In the genomic region with DNA sequence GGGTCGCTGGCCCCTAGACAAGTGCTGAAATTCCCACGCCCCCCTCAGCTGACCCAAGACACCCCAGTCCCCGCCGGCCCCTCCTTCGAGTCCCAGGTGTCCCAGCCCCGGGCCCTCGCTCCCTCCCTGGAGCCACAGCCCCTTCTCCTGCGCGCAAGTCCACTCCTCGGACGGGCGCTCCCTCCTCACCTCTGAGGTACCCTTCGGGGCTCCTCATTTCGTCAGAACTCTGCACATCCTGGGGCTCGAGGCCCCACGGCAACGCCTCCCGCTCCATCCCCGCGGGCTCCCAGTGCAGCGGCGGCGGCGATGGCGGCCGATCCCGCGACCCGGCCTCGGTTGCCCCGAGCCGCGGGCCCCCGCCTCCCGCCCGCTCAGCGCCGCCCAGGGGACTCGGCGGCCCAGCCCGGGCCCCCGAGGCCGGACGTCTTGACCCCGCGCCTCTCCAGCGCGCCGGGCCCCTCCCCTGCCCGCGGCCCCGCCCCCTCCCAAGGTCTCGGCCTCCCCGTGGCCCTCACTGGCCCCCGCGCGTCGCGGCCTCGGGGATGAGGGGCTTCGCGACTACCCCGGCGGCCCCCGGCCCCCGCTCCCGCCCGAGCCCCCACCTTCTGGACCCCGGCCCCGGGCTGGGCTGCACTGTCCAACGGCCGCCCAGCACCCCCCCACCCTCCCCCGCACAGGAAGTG, we compare ENCODE assay signal across 1 cellular context.
TF ChIP-seq lines count a peak whose summit lies in the region.

Gene ZNF768 (minus strand): TSS at position 430 of the 686 bp plus-strand sequence. CDS start 153 bp downstream, at position 277.

TF ChIP-seq in HepG2, 621 proteins besides CTCF, POLR2A, EP300 and RAD21 (continued from another document and continues in another):
- TF ChIP-seq ATF4 (CRISPR knock-in tag; IDR thresholded peaks at IDR 0.05) (0 out of 4 replicates have a peak, but pooled peaks of 1 of the 2 experiments have one; percentile 8), CBX5 (CRISPR knock-in tag; IDR thresholded peaks at IDR 0.05; ENCODE audit: borderline replicate concordance) (no peak), ZSCAN25 (CRISPR knock-in tag; IDR thresholded peaks at IDR 0.05) (0 out of 2 replicates have a peak, but pooled peaks have one; percentile 15), SRSF1 (optimal IDR thresholded peaks at IDR 0.05; ENCODE audit: low read depth, low read length) (no peak), RBFOX2 (IDR thresholded peaks at IDR 0.05; ENCODE audit: low read depth, low read length) (no peak), RORA (CRISPR knock-in tag; IDR thresholded peaks at IDR 0.05) (no peak), IRF9 (CRISPR knock-in tag; IDR thresholded peaks at IDR 0.05; ENCODE audit: borderline replicate concordance) (no peak), HOXA5 (CRISPR knock-in tag; IDR thresholded peaks at IDR 0.05) (0 out of 2 replicates have a peak, but pooled peaks have one; percentile 7), ZFP41 (CRISPR knock-in tag; IDR thresholded peaks at IDR 0.05; ENCODE audit: borderline replicate concordance) (no peak), SAFB2 (CRISPR knock-in tag; IDR thresholded peaks at IDR 0.05; ENCODE audit: borderline replicate concordance, low read depth) (0 out of 2 replicates have a peak, but pooled peaks have one; percentile 22), ZNF501 (CRISPR knock-in tag; IDR thresholded peaks at IDR 0.05) (no peak), FOXM1 (CRISPR knock-in tag; IDR thresholded peaks at IDR 0.05) (no peak), CC2D1A (CRISPR knock-in tag; IDR thresholded peaks at IDR 0.05) (no peak), ZGPAT (CRISPR knock-in tag; IDR thresholded peaks at IDR 0.05) (no peak), ZNF7 (CRISPR knock-in tag; IDR thresholded peaks at IDR 0.05) (no peak), ZNF652 (CRISPR knock-in tag; IDR thresholded peaks at IDR 0.05; ENCODE audit: borderline replicate concordance, low read depth) (no peak), XBP1 (CRISPR knock-in tag; IDR thresholded peaks at IDR 0.05) (no peak), SP140L (CRISPR knock-in tag; IDR thresholded peaks at IDR 0.05; ENCODE audit: borderline replicate concordance) (no peak), NR1H2 (CRISPR knock-in tag; IDR thresholded peaks at IDR 0.05; ENCODE audit: borderline replicate concordance, low read depth) (no peak), IRF2 (CRISPR knock-in tag; IDR thresholded peaks at IDR 0.05) (no peak), KLF12 (CRISPR knock-in tag; IDR thresholded peaks at IDR 0.05; ENCODE audit: borderline replicate concordance) (no peak), EEA1 (CRISPR knock-in tag; IDR thresholded peaks at IDR 0.05; ENCODE audit: borderline replicate concordance) (no peak), HNRNPL (IDR thresholded peaks at IDR 0.05; ENCODE audit: low read depth, low read length) (no peak), ZBTB20 (CRISPR knock-in tag; IDR thresholded peaks at IDR 0.05; ENCODE audit: borderline replicate concordance, low read depth) (no peak), MAFG (CRISPR knock-in tag; IDR thresholded peaks at IDR 0.05) (no peak), ZNF562 (CRISPR knock-in tag; IDR thresholded peaks at IDR 0.05; ENCODE audit: borderline replicate concordance) (no peak), ARNT (IDR thresholded peaks at IDR 0.05) (no peak), ZBTB26 (CRISPR knock-in tag; IDR thresholded peaks at IDR 0.05; ENCODE audit: borderline replicate concordance) (0 out of 2 replicates have a peak, but pooled peaks have one; percentile 33), ZNF556 (CRISPR knock-in tag; IDR thresholded peaks at IDR 0.05; ENCODE audit: borderline replicate concordance) (no peak), ZNF552 (CRISPR knock-in tag; IDR thresholded peaks at IDR 0.05; ENCODE audit: borderline replicate concordance) (no peak), RXRB (CRISPR knock-in tag; IDR thresholded peaks at IDR 0.05; ENCODE audit: borderline replicate concordance) (no peak), ZNF180 (CRISPR knock-in tag; IDR thresholded peaks at IDR 0.05; ENCODE audit: borderline replicate concordance, low read depth) (no peak), SYNCRIP (IDR thresholded peaks at IDR 0.05; ENCODE audit: insufficient read depth, low read depth, low read length) (no peak), ZNF451 (CRISPR knock-in tag; IDR thresholded peaks at IDR 0.05) (no peak), MYNN (CRISPR knock-in tag; IDR thresholded peaks at IDR 0.05; ENCODE audit: low read depth) (no peak), KDM3A (CRISPR knock-in tag; IDR thresholded peaks at IDR 0.05; ENCODE audit: low read depth) (peak; percentile 64; the same call in 1 of the 2 replicates), ZFYVE20 (CRISPR knock-in tag; IDR thresholded peaks at IDR 0.05; ENCODE audit: borderline replicate concordance, low read depth) (0 out of 2 replicates have a peak, but pooled peaks have one; percentile 35), KDM6A (CRISPR knock-in tag; IDR thresholded peaks at IDR 0.05; ENCODE audit: low read depth) (no peak), XRCC5 (optimal IDR thresholded peaks at IDR 0.05; ENCODE audit: low read length) (no peak), ZNF20 (CRISPR knock-in tag; IDR thresholded peaks at IDR 0.05) (0 out of 2 replicates have a peak, but pooled peaks have one; percentile 34), ZMYM4 (CRISPR knock-in tag; IDR thresholded peaks at IDR 0.05) (no peak), GABPB1 (CRISPR knock-in tag; IDR thresholded peaks at IDR 0.05) (peak; percentile 72; the same call in 1 of the 2 replicates), CEBPG (CRISPR knock-in tag; IDR thresholded peaks at IDR 0.05) (no peak), PAF1 (CRISPR knock-in tag; IDR thresholded peaks at IDR 0.05) (no peak), HMG20B (CRISPR knock-in tag; conservative IDR thresholded peaks at IDR 0.05) (no peak)
- TF ChIP-seq, protein P1, sequence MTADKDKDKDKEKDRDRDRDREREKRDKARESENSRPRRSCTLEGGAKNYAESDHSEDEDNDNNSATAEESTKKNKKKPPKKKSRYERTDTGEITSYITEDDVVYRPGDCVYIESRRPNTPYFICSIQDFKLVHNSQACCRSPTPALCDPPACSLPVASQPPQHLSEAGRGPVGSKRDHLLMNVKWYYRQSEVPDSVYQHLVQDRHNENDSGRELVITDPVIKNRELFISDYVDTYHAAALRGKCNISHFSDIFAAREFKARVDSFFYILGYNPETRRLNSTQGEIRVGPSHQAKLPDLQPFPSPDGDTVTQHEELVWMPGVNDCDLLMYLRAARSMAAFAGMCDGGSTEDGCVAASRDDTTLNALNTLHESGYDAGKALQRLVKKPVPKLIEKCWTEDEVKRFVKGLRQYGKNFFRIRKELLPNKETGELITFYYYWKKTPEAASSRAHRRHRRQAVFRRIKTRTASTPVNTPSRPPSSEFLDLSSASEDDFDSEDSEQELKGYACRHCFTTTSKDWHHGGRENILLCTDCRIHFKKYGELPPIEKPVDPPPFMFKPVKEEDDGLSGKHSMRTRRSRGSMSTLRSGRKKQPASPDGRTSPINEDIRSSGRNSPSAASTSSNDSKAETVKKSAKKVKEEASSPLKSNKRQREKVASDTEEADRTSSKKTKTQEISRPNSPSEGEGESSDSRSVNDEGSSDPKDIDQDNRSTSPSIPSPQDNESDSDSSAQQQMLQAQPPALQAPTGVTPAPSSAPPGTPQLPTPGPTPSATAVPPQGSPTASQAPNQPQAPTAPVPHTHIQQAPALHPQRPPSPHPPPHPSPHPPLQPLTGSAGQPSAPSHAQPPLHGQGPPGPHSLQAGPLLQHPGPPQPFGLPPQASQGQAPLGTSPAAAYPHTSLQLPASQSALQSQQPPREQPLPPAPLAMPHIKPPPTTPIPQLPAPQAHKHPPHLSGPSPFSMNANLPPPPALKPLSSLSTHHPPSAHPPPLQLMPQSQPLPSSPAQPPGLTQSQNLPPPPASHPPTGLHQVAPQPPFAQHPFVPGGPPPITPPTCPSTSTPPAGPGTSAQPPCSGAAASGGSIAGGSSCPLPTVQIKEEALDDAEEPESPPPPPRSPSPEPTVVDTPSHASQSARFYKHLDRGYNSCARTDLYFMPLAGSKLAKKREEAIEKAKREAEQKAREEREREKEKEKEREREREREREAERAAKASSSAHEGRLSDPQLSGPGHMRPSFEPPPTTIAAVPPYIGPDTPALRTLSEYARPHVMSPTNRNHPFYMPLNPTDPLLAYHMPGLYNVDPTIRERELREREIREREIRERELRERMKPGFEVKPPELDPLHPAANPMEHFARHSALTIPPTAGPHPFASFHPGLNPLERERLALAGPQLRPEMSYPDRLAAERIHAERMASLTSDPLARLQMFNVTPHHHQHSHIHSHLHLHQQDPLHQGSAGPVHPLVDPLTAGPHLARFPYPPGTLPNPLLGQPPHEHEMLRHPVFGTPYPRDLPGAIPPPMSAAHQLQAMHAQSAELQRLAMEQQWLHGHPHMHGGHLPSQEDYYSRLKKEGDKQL (CRISPR knock-in tag; IDR thresholded peaks at IDR 0.05; ENCODE audit: low read depth): no peak
- TF ChIP-seq, protein P2, sequence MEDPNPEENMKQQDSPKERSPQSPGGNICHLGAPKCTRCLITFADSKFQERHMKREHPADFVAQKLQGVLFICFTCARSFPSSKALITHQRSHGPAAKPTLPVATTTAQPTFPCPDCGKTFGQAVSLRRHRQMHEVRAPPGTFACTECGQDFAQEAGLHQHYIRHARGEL (CRISPR knock-in tag; IDR thresholded peaks at IDR 0.05): no peak
- TF ChIP-seq, protein P3, sequence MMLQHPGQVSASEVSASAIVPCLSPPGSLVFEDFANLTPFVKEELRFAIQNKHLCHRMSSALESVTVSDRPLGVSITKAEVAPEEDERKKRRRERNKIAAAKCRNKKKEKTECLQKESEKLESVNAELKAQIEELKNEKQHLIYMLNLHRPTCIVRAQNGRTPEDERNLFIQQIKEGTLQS (CRISPR knock-in tag; IDR thresholded peaks at IDR 0.05): no peak
- TF ChIP-seq, protein P4, sequence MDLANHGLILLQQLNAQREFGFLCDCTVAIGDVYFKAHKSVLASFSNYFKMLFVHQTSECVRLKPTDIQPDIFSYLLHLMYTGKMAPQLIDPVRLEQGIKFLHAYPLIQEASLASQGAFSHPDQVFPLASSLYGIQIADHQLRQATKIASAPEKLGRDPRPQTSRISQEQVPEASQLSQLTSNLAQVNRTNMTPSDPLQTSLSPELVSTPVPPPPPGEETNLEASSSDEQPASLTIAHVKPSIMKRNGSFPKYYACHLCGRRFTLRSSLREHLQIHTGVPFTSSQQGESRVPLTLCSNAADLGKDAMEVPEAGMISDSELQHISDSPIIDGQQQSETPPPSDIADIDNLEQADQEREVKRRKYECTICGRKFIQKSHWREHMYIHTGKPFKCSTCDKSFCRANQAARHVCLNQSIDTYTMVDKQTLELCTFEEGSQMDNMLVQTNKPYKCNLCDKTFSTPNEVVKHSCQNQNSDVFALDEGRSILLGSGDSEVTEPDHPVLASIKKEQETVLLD (CRISPR knock-in tag; IDR thresholded peaks at IDR 0.05; ENCODE audit: low read depth): no peak
- TF ChIP-seq, protein P5, sequence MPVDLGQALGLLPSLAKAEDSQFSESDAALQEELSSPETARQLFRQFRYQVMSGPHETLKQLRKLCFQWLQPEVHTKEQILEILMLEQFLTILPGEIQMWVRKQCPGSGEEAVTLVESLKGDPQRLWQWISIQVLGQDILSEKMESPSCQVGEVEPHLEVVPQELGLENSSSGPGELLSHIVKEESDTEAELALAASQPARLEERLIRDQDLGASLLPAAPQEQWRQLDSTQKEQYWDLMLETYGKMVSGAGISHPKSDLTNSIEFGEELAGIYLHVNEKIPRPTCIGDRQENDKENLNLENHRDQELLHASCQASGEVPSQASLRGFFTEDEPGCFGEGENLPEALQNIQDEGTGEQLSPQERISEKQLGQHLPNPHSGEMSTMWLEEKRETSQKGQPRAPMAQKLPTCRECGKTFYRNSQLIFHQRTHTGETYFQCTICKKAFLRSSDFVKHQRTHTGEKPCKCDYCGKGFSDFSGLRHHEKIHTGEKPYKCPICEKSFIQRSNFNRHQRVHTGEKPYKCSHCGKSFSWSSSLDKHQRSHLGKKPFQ (CRISPR knock-in tag; IDR thresholded peaks at IDR 0.05; ENCODE audit: insufficient replicate concordance): no peak
